In the genomic region with DNA sequence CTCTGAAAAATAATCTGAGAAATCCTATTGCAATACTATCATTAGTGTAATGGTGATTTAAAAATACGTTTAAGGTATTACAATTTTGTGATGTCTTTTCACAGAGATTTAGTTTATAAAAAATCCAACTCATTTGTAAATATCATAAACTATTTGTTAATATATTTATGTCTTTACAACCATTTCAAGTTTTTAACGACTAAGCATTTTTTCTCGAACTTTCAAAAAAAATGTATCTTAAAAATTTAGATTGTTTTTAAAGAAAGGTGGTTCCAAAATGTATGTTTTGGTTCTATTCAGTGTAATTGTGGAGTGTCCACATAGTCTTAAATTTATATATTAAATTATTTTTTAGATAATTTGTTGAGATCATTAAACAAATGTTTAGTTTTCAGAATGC, we compare ENCODE assay signal across 22 cellular contexts.
"Had no signal": no experiment of that assay in that cellular context is flagged by ENCODE, and none has a peak within 500 bp of the region (broad histone marks: within the 10 kb centered on the region; RNA-seq: fewer than 3 reads in every experiment).

No MANE protein-coding gene starts in this region.

- H3K9me3 ChIP-seq: SJCRH30 had no signal

- DNase-seq: KBM-7, MV-4-11, NCI-H1048, NCI-H1105, NCI-H1417, NCI-H1436 treated with DMSO at 0.1 percent for 48 hours, NCI-H1694 treated with DMSO at 0.1 percent for 48 hours, NCI-H2029, NCI-H2081 treated with DMSO at 0.1 percent for 48 hours, NCI-H2171, NCI-H226, NCI-H446, NCI-H510A, NCI-H524 treated with DMSO at 0.1 percent for 48 hours, NCI-H69, NCI-H774, SHP77, SJCRH30 had no signal

- H3K9me3 Mint-ChIP-seq: IgD-negative memory B cell had no signal

- H3K27me3 Mint-ChIP-seq: IgD-negative memory B cell had no signal

- ATAC-seq: HepG2, SK-N-SH treated with all-trans-retinoic acid at 6 μM for 48 hours had no signal

- H3K27me3 ChIP-seq: SJCRH30 had no signal

- FAIRE-seq: HepG2 had no signal

- H3K4me3 ChIP-seq: SJCRH30 had no signal

- H3K27ac ChIP-seq: RWPE1, SJCRH30 had no signal

- H3K4me1 Mint-ChIP-seq: IgD-negative memory B cell had no signal

- H3K36me3 Mint-ChIP-seq: IgD-negative memory B cell had no signal

- H3K4me1 ChIP-seq: SJCRH30 had no signal

- H3K27ac Mint-ChIP-seq: IgD-negative memory B cell had no signal

- H3K4me3 Mint-ChIP-seq: IgD-negative memory B cell had no signal

- H3K36me3 ChIP-seq: SJCRH30 had no signal
